1 cellular context compared by ENCODE assay signal in genomic region chr16:67158637-67159600, GRCh38.
TF ChIP-seq lines count a peak whose summit lies in the region.

No MANE protein-coding gene starts in this region.

TF ChIP-seq in GM12878, 131 proteins besides CTCF, POLR2A, EP300 and RAD21 (continued from another document):
- TF ChIP-seq CUX1 (IDR thresholded peaks at IDR 0.05; ENCODE audit: insufficient replicate concordance, low read depth, low read length) = no peak
- TF ChIP-seq ZBTB4 (CRISPR knock-in tag; IDR thresholded peaks at IDR 0.05) = no peak
- TF ChIP-seq IKZF2 (IDR thresholded peaks at IDR 0.05) = peak in 1 of 2 experiments; percentile 56; a peak in 1 of 4 replicates
- no peak for TF ChIP-seq PAX8 (IDR thresholded peaks at IDR 0.05)
- 0 out of 2 replicates have a peak, but pooled peaks have one; percentile 32 for TF ChIP-seq MTA2 (IDR thresholded peaks at IDR 0.05; ENCODE audit: low read depth)
- no peak for TF ChIP-seq ZNF622 (IDR thresholded peaks at IDR 0.05)
- no peak for TF ChIP-seq EZH2 (IDR thresholded peaks at IDR 0.05; ENCODE audit: borderline replicate concordance, control insufficient read depth, low read depth, low read length)
- no peak; the same call in none of the 2 replicates for TF ChIP-seq BACH1 (IDR thresholded peaks at IDR 0.05; ENCODE audit: borderline replicate concordance)
- TF ChIP-seq CBFB (IDR thresholded peaks at IDR 0.05; ENCODE audit: low read depth) = peak; percentile 48; the same call in 1 of the 2 replicates
- peak; percentile 14 for TF ChIP-seq SP1 (IDR thresholded peaks at IDR 0.05; ENCODE audit: low read depth, low read length)
- no peak for TF ChIP-seq FOXK2 (IDR thresholded peaks at IDR 0.05)
- no peak for TF ChIP-seq ZNF384 (IDR thresholded peaks at IDR 0.05; ENCODE audit: borderline replicate concordance, low read depth, low read length)
- TF ChIP-seq SREBF2 (IDR thresholded peaks at IDR 0.05; ENCODE audit: low read length) = no peak
- TF ChIP-seq PRDM15 (CRISPR knock-in tag; IDR thresholded peaks at IDR 0.05) = no peak
- TF ChIP-seq PAX5 (IDR thresholded peaks at IDR 0.05; ENCODE audit: borderline replicate concordance, low read depth, low read length) = no peak
- peak; percentile 89 for TF ChIP-seq RELB (IDR thresholded peaks at IDR 0.05; ENCODE audit: low read depth)
- TF ChIP-seq SMARCA5 (IDR thresholded peaks at IDR 0.05) = 0 out of 2 replicates have a peak, but pooled peaks have one; percentile 60
- TF ChIP-seq CREB1 (IDR thresholded peaks at IDR 0.05; ENCODE audit: low read depth) = peak; percentile 63
- TF ChIP-seq SMAD5 (IDR thresholded peaks at IDR 0.05; ENCODE audit: low read depth) = 0 out of 2 replicates have a peak, but pooled peaks have one; percentile 21
- 0 out of 2 replicates have a peak, but pooled peaks have one; percentile 1 for TF ChIP-seq GATAD2B (conservative IDR thresholded peaks at IDR 0.05; ENCODE audit: low read depth)
- TF ChIP-seq TAF1 (IDR thresholded peaks at IDR 0.05; ENCODE audit: borderline replicate concordance, low read depth, low read length) = no peak
- no peak; the same call in 1 of the 2 replicates for TF ChIP-seq EED (IDR thresholded peaks at IDR 0.05; ENCODE audit: low read depth)
TF ChIP-seq in GM12878: peak in this region for 21.
